1 cellular context compared by ENCODE assay signal in the genomic region with DNA sequence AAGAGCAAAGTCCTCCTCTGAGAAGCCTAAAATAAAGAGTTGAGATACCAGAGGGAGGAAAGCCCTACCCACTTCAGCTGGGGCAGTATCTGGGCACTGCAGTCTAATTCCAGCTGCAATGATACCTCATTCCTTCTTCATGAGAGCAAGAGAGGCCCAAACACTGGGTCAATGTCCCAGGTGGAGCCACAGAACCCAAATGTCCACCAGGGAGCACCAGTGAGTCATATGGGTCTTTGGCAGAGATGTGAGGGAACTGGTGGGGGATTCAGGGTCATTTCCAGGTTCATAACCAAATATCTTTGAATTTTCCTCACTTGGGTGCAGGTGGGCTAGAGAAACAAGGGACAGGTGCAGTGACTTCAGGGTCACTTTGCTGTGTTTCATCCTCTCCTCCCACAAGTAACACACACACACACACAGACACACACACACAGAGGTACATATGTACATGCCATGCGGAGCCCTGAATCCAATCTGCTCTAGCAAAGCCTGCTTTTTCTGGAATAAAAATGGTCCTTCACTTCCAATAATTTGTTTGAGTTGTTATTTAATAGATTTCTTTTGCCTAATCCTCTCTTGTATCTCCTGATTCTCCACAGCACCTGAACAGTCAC.
TF ChIP-seq lines count a peak whose summit lies in the region.

No MANE protein-coding gene starts in this region.

TF ChIP-seq in IMR-90, 13 proteins besides CTCF, POLR2A, EP300 and RAD21 (continued from another document):
- TF ChIP-seq MAZ (IDR thresholded peaks at IDR 0.05; ENCODE audit: borderline replicate concordance, low read depth, low read length) (0 out of 2 replicates have a peak, but pooled peaks have one; percentile 29), MAFK (IDR thresholded peaks at IDR 0.05; ENCODE audit: low read depth, low read length) (no peak), BHLHE40 (IDR thresholded peaks at IDR 0.05; ENCODE audit: low read depth, low read length) (no peak), SMC3 (IDR thresholded peaks at IDR 0.05; ENCODE audit: low read depth, low read length) (peak; percentile 76), FOS (IDR thresholded peaks at IDR 0.05; ENCODE audit: low read depth, low read length) (no peak)
